In genomic region chrX:16695079-16695676, GRCh38 we compare ENCODE assay signal across 9 cellular contexts. TPM values are rescaled to one million over a fixed set of nuclear protein-coding genes. Genes with fewer than 3 reads are reported as not detected.
DNase-seq lines count a peak whose midpoint lies in the region; FAIRE-seq and TF ChIP-seq lines count a peak whose summit lies in the region.
"Had no signal": no experiment of that assay in that cellular context is flagged by ENCODE, and none has a peak within 500 bp of the region (broad histone marks: within the 10 kb centered on the region; RNA-seq: fewer than 3 reads in every experiment).

No MANE protein-coding gene starts in this region.

- H3K9me3 ChIP-seq in CD4-positive, alpha-beta memory T cell (ENCODE audit: control insufficient read depth in 1 of 2, low read length in 2 of 2), result no peaks in the 10 kb centered on the region
- no peaks in the 10 kb centered on the region for H3K9me3 ChIP-seq in endothelial cell of umbilical vein (replicated peaks; ENCODE audit: control insufficient read depth, insufficient read depth, low read length)
- no peaks in the 10 kb centered on the region for H3K9me3 ChIP-seq in thyroid gland

- H3K9me1 ChIP-seq in endothelial cell of umbilical vein (replicated peaks; ENCODE audit: control insufficient read depth, extremely low read depth, insufficient read depth, low read length), result no peaks in the 10 kb centered on the region

- TF ChIP-seq POLR2A in endothelial cell of umbilical vein (IDR thresholded peaks at IDR 0.05; ENCODE audit: low read depth, low read length) (no peak), thyroid gland (IDR thresholded peaks at IDR 0.05) (no peak)

- peak overlapping the region in 1 of 7 donors; percentile 19 for H3K27ac Mint-ChIP-seq in CD4-positive, alpha-beta memory T cell
- H3K27ac Mint-ChIP-seq in nephron, result no peak overlapping the region

- CTCF ChIA-PET in CD4-positive, alpha-beta memory T cell (lab: Charles Lee; ENCODE audit: partially characterized antibody), result interaction anchor here (1.3 to 3.4 kb wide), 6 partner anchors 8 to 1346 kb away, joined by 3 to 12 read pairs (median 6); partner anchors contain the start of gene GRPR
- CTCF ChIA-PET in endothelial cell of umbilical vein (lab: Charles Lee), result interaction anchor here (0.7 to 1.0 kb wide), 4 partner anchors 12 to 573 kb away, joined by 3 to 4 read pairs (median 3); partner anchors contain the start of gene GRPR

- WGBS in thyroid gland, 2 donors, result 57 to 58% methylated on average over 10 of the region's 10 CpGs

- peak; percentile 85 for FAIRE-seq in endothelial cell of umbilical vein (lab: Jason Lieb, UNC)

- intact Hi-C loops in CD4-positive, alpha-beta memory T cell (cut with micrococcal nuclease), result loop anchor here (1.0 kb wide), 2 partner anchors 259 to 572 kb away; partner anchors contain the start of gene GRPR
- intact Hi-C loops in endothelial cell of umbilical vein (cut with micrococcal nuclease) (loop anchor here (1.0 kb wide), 2 partner anchors 259 to 572 kb away; partner anchors contain the start of gene GRPR), thyroid gland (cut with DNase I) (no loop called here)

- H3K27me3 ChIP-seq in CD4-positive, alpha-beta memory T cell (ENCODE audit: insufficient read depth, low read length), result no peaks in the 10 kb centered on the region
- no peaks in the 10 kb centered on the region for H3K27me3 ChIP-seq in endothelial cell of umbilical vein (ENCODE audit: control insufficient read depth in 2 of 2, insufficient read depth in 2 of 2, low read length in 2 of 2)
- no peaks in the 10 kb centered on the region for H3K27me3 ChIP-seq in thyroid gland

- no peaks in the 10 kb centered on the region for H3K27me3 Mint-ChIP-seq in CD4-positive, alpha-beta memory T cell
- H3K27me3 Mint-ChIP-seq in nephron (ENCODE audit: low read depth), result no peaks in the 10 kb centered on the region

- peaks cover 3 to 20% of the 10 kb centered on the region in 2 donors for H3K36me3 Mint-ChIP-seq in CD4-positive, alpha-beta memory T cell
- peaks cover 74% of the 10 kb centered on the region for H3K36me3 Mint-ChIP-seq in nephron (ENCODE audit: low read depth)

- H3K4me2 ChIP-seq in endothelial cell of umbilical vein (ENCODE audit: insufficient read depth, low read length), result no peak overlapping the region

- no peak overlapping the region for H3K9ac ChIP-seq in endothelial cell of umbilical vein (replicated peaks; ENCODE audit: extremely low read depth, insufficient read depth, low read length)

- no peak overlapping the region for H3K27ac ChIP-seq in CD4-positive, alpha-beta memory T cell (ENCODE audit: low read depth, low read length)
- H3K27ac ChIP-seq in endothelial cell of umbilical vein (ENCODE audit: insufficient read depth, low read depth, low read length), result no peak overlapping the region
- no peak overlapping the region for H3K27ac ChIP-seq in thyroid gland

- no peak overlapping the region for H3K4me3 ChIP-seq in CD4-positive, alpha-beta memory T cell (ENCODE audit: low read length in 2 of 2)
- no peak overlapping the region for H3K4me3 ChIP-seq in endothelial cell of umbilical vein (replicated peaks in 1 of 3; ENCODE audit: insufficient read depth in 1 of 3, low read depth in 1 of 3, low read length in 3 of 3)
- no peak overlapping the region for H3K4me3 ChIP-seq in thyroid gland (replicated peaks in 1 of 3)

- no peaks in the 10 kb centered on the region for H3K4me1 ChIP-seq in CD4-positive, alpha-beta memory T cell (ENCODE audit: insufficient read depth, low read length)
- no peaks in the 10 kb centered on the region for H3K4me1 ChIP-seq in endothelial cell of umbilical vein (ENCODE audit: control insufficient read depth, extremely low read depth, insufficient read depth, low read length)
- no peaks in the 10 kb centered on the region for H3K4me1 ChIP-seq in thyroid gland

- peaks cover 0 to 2% (median 0%) of the 10 kb centered on the region in 4 donors for H3K4me1 Mint-ChIP-seq in CD4-positive, alpha-beta memory T cell
- no peaks in the 10 kb centered on the region for H3K4me1 Mint-ChIP-seq in nephron

- no peaks in the 10 kb centered on the region for H3K9me3 Mint-ChIP-seq in CD4-positive, alpha-beta memory T cell
- no peaks in the 10 kb centered on the region for H3K9me3 Mint-ChIP-seq in nephron
- H3K9me3 Mint-ChIP-seq: IgD-negative memory B cell had no signal

- no peaks in the 10 kb centered on the region for H4K20me1 ChIP-seq in endothelial cell of umbilical vein (replicated peaks; ENCODE audit: control insufficient read depth, extremely low read depth, insufficient read depth, low read length)

- H3K36me3 ChIP-seq in CD4-positive, alpha-beta memory T cell (ENCODE audit: insufficient read depth, low read length), result no peaks in the 10 kb centered on the region
- H3K36me3 ChIP-seq in endothelial cell of umbilical vein (ENCODE audit: control insufficient read depth in 2 of 2, extremely low read depth in 1 of 2, insufficient read depth in 2 of 2, low read length in 2 of 2) (peaks cover 0 to 3% of the 10 kb centered on the region in 2 experiments), thyroid gland (no peaks in the 10 kb centered on the region)

- H2AFZ ChIP-seq in endothelial cell of umbilical vein (ENCODE audit: low read depth, low read length), result no peak overlapping the region

- TF ChIP-seq CTCF in GM20000 (IDR thresholded peaks at IDR 0.05; ENCODE audit: extremely low read depth, missing control alignments) (peak; percentile 37), endothelial cell of umbilical vein (IDR thresholded peaks at IDR 0.05; ENCODE audit: extremely low read depth in 1 of 2, insufficient read depth in 1 of 2, low read depth in 1 of 2, low read length in 2 of 2) (peak; percentile 61 to 63), nephron (IDR thresholded peaks at IDR 0.05; ENCODE audit: unreplicated experiment in 3 of 3) (peak; percentile 91 to 95 (median 92)), thyroid gland (IDR thresholded peaks at IDR 0.05) (peak; percentile 59 to 73 (median 68))

- dilution Hi-C loops in endothelial cell of umbilical vein (cut with MboI; ENCODE audit: extremely low pct_ligation_motif_present, low sequenced_read_pairs), result no loop called here

- POLR2A ChIA-PET in CD4-positive, alpha-beta memory T cell (lab: Charles Lee; ENCODE audit: partially characterized antibody), result no interaction called here
- POLR2A ChIA-PET in endothelial cell of umbilical vein (lab: Charles Lee), result no interaction called here

- DNase-seq in CD4-positive, alpha-beta memory T cell, result peak in 4 of 5 donors; percentile 44 to 58 (median 56)
- DNase-seq in GM20000 (ENCODE audit: low spot score) (peak; percentile 31), NCI-H2227 treated with DMSO at 0.1 percent for 48 hours (lab: John Stamatoyannopoulos, UW) (peak; percentile 39), endothelial cell of umbilical vein (ENCODE audit: low read depth, low spot score) (peak; percentile 55), thyroid gland (peak; percentile 47 to 56), NCI-H226 (no peak)
- DNase-seq in activated CD8-positive, alpha-beta memory T cell treated with anti-CD3 and anti-CD28 coated beads for 24 hours, result peak; percentile 90

- no peaks in the 10 kb centered on the region for H3K79me2 ChIP-seq in endothelial cell of umbilical vein (ENCODE audit: control insufficient read depth, insufficient read depth, low read length)

- BruUV-seq in endothelial cell of umbilical vein (replicated peaks; lab: Mats Ljungman, UMichigan), result no TSS peak

- H3K4me3 Mint-ChIP-seq in CD4-positive, alpha-beta memory T cell, result no peak overlapping the region
- H3K4me3 Mint-ChIP-seq in nephron, result no peak overlapping the region
- H3K4me3 Mint-ChIP-seq: IgD-negative memory B cell had no signal

TF ChIP-seq in endothelial cell of umbilical vein, 7 proteins besides CTCF, POLR2A, EP300 and RAD21 (continues in another document):
- TF ChIP-seq GATA2 (IDR thresholded peaks at IDR 0.05; ENCODE audit: insufficient read depth, insufficient read length, low read depth, low read length), result no peak
- TF ChIP-seq EZH2 (IDR thresholded peaks at IDR 0.05; ENCODE audit: borderline replicate concordance, low read depth, low read length, severe bottlenecking), result no peak

RNA-seq across cellular contexts. Expression of gene CTPS2, which starts 17.3 kb away (rescaled TPM):
- 1 to 10 TPM; 6.4 to 7.2 TPM for total RNA-seq in CD4-positive, alpha-beta memory T cell
- 1 to 10 TPM; 3.8 to 4.7 TPM for polyA plus RNA-seq in CD4-positive, alpha-beta memory T cell
- total RNA-seq in endothelial cell of umbilical vein (15.1 and 15.7 TPM in 2 replicates), thyroid gland (10 to 100 TPM; 15.9 to 25.0 (median 19.3) TPM)
- 6.4 and 7.4 TPM in 2 replicates for polyA plus RNA-seq in endothelial cell of umbilical vein
- polyA plus RNA-seq in endothelial cell of umbilical vein (2011; cell fraction: cytosol; rRNA removed), result 5.6 and 6.2 TPM in 2 replicates
- 18.8 and 20.4 TPM in 2 replicates for polyA plus RNA-seq in endothelial cell of umbilical vein (2011; cell fraction: nucleus; rRNA removed)
- 13.9 and 14.1 TPM in 2 replicates for polyA plus RNA-seq in endothelial cell of umbilical vein (2012)
- polyA minus RNA-seq in endothelial cell of umbilical vein, result 13.9 and 17.2 TPM in 2 replicates
- 15.4 TPM for polyA minus RNA-seq in endothelial cell of umbilical vein (2011; cell fraction: cytosol; rRNA and poly(A)+ RNA removed)
- 21.4 and 21.9 TPM in 2 replicates for polyA minus RNA-seq in endothelial cell of umbilical vein (2011; cell fraction: nucleus; rRNA and poly(A)+ RNA removed)

RNA-seq across cellular contexts. Expression of gene SYAP1, which starts 24.2 kb away (rescaled TPM):
- total RNA-seq in CD4-positive, alpha-beta memory T cell, result 10 to 100 TPM; 13.9 to 15.4 TPM
- polyA plus RNA-seq in CD4-positive, alpha-beta memory T cell, result 10 to 100 TPM; 14.5 TPM
- total RNA-seq in endothelial cell of umbilical vein (21.9 and 22.2 TPM in 2 replicates), thyroid gland (10 to 100 TPM; 24.7 to 34.2 (median 31.0) TPM)
- polyA plus RNA-seq in endothelial cell of umbilical vein, result 2.6 and 3.4 TPM in 2 replicates
- polyA plus RNA-seq in endothelial cell of umbilical vein (2011; cell fraction: cytosol; rRNA removed), result 5.4 and 6.6 TPM in 2 replicates
- 3.5 and 4.2 TPM in 2 replicates for polyA plus RNA-seq in endothelial cell of umbilical vein (2011; cell fraction: nucleus; rRNA removed)
- polyA plus RNA-seq in endothelial cell of umbilical vein (2012), result 14.5 and 16.0 TPM in 2 replicates
- 5.4 and 6.7 TPM in 2 replicates for polyA minus RNA-seq in endothelial cell of umbilical vein
- polyA minus RNA-seq in endothelial cell of umbilical vein (2011; cell fraction: cytosol; rRNA and poly(A)+ RNA removed), result 13.3 TPM
- polyA minus RNA-seq in endothelial cell of umbilical vein (2011; cell fraction: nucleus; rRNA and poly(A)+ RNA removed), result 3.7 and 5.4 TPM in 2 replicates

RNA-seq across cellular contexts. Expression of gene S100G, which starts 45.2 kb away (rescaled TPM):
- not detected for total RNA-seq in CD4-positive, alpha-beta memory T cell
- not detected for polyA plus RNA-seq in CD4-positive, alpha-beta memory T cell
- total RNA-seq in endothelial cell of umbilical vein (not detected in 2 replicates), thyroid gland (not detected)
- polyA plus RNA-seq in endothelial cell of umbilical vein, result not detected in 2 replicates
- not detected in 2 replicates for polyA plus RNA-seq in endothelial cell of umbilical vein (2011; cell fraction: cytosol; rRNA removed)
- not detected in 2 replicates for polyA plus RNA-seq in endothelial cell of umbilical vein (2011; cell fraction: nucleus; rRNA removed)
- not detected in 2 replicates for polyA plus RNA-seq in endothelial cell of umbilical vein (2012)
- polyA minus RNA-seq in endothelial cell of umbilical vein, result not detected in 2 replicates
- not detected for polyA minus RNA-seq in endothelial cell of umbilical vein (2011; cell fraction: cytosol; rRNA and poly(A)+ RNA removed)
- not detected in 2 replicates for polyA minus RNA-seq in endothelial cell of umbilical vein (2011; cell fraction: nucleus; rRNA and poly(A)+ RNA removed)
- polyA plus RNA-seq: IgD-negative memory B cell had no signal

Comparison
In these comparisons a context has a peak if more than half of its experiments do, and no peak if none do; other contexts are left out.
1. CTCF ChIP-seq: peak in every context shown above with its lines; median percentile 92 in nephron; 68 in thyroid gland; 62 in endothelial cell of umbilical vein; 37 in GM20000.